ENCODE assay signal across 15 cellular contexts in the genomic region with DNA sequence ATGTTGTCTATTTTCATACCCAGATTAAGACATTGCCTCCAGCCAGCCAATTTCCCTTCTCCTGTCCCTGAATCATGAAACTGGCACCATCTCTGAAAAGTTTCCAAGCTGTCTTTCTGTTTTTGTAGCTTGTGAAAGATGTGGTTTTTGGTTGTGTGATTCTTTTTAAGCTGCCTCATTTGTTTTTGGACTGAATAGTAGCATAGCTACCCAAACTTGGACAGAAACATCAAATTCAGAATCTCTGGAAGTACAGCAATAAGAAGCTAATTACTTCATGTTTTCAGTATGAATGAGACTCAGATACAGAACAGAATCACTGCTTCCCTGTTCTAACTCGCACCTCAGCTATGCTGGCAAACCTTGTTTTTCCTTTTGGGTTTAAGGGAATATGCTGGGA.
"Had no signal": no experiment of that assay in that cellular context is flagged by ENCODE, and none has a peak within 500 bp of the region (broad histone marks: within the 10 kb centered on the region; RNA-seq: fewer than 3 reads in every experiment).

No MANE protein-coding gene starts in this region.

- H3K27ac ChIP-seq: colonic mucosa, lower lobe of right lung, testis had no signal

- H3K4me3 ChIP-seq: colonic mucosa, lower lobe of right lung, testis had no signal

- H3K36me3 Mint-ChIP-seq: activated naive CD4-positive, alpha-beta T cell treated with anti-CD3 and anti-CD28 coated beads, Interleukin-2, amount 50 U/mL, for 72 hours; immature natural killer cell; naive thymus-derived CD8-positive, alpha-beta T cell had no signal

- H3K4me1 ChIP-seq: colonic mucosa, lower lobe of right lung, testis had no signal

- H3K27me3 ChIP-seq: colonic mucosa, testis had no signal

- H3K9me3 Mint-ChIP-seq: activated T-cell treated with anti-CD3 and anti-CD28 coated beads, Interleukin-2, amount 50 U/mL, for 24 hours; stimulated activated naive CD8-positive, alpha-beta T cell treated with anti-CD3 and anti-CD28 coated beads, Interleukin-15, Interleukin-2, amounts not matched to agents 100 ng/mL and 50 ng/mL, for 24 hours had no signal

- H3K9me3 ChIP-seq: colonic mucosa, lower lobe of right lung, testis had no signal

- DNase-seq: activated CD4-positive, alpha-beta T cell treated with anti-CD3 and anti-CD28 coated beads, Interleukin-2, amount 50 U/mL, for 48 hours; activated CD8-positive, alpha-beta memory T cell treated with anti-CD3 and anti-CD28 coated beads, Interleukin-2, amount 10 ng/mL, durations not matched to agents 7 days and 5 days; activated effector memory CD4-positive, alpha-beta T cell treated with anti-CD3 and anti-CD28 coated beads, Interleukin-2, amount 50 U/mL, for 16 hours; activated T-cell treated with anti-CD3 and anti-CD28 coated beads, Interleukin-2, amount 50 U/mL, for 24 hours; colonic mucosa; effector CD4-positive, alpha-beta T cell; immature natural killer cell; lower lobe of right lung; naive thymus-derived CD8-positive, alpha-beta T cell; stimulated activated CD4-positive, alpha-beta T cell treated with anti-CD3 and anti-CD28 coated beads, Interleukin-4, amount 100 ng/mL, for 1 hour; stimulated activated CD8-positive, alpha-beta memory T cell treated with anti-CD3 and anti-CD28 coated beads, Interleukin-4, amount 100 ng/mL, for 48 hours; testis had no signal

- H3K27ac Mint-ChIP-seq: activated CD8-positive, alpha-beta memory T cell treated with anti-CD3 and anti-CD28 coated beads, Interleukin-2, amount 10 ng/mL, durations not matched to agents 7 days and 5 days; activated naive CD4-positive, alpha-beta T cell treated with anti-CD3 and anti-CD28 coated beads, Interleukin-2, amount 50 U/mL, for 72 hours; naive thymus-derived CD8-positive, alpha-beta T cell; stimulated activated naive CD8-positive, alpha-beta T cell treated with anti-CD3 and anti-CD28 coated beads, Interleukin-15, Interleukin-2, amounts not matched to agents 100 ng/mL and 50 ng/mL, for 24 hours had no signal

- ATAC-seq: activated CD4-positive, CD25-positive, alpha-beta regulatory T cell treated with anti-CD3 and anti-CD28 coated beads, Interleukin-2, amount 50 U/mL, for 24 hours; activated CD8-positive, alpha-beta memory T cell treated with anti-CD3 and anti-CD28 coated beads, Interleukin-2, amount 10 ng/mL, durations not matched to agents 7 days and 5 days; lower lobe of right lung; naive thymus-derived CD8-positive, alpha-beta T cell had no signal

- H3K36me3 ChIP-seq: colonic mucosa, lower lobe of right lung had no signal

- H3K4me3 Mint-ChIP-seq: activated CD8-positive, alpha-beta memory T cell treated with anti-CD3 and anti-CD28 coated beads, Interleukin-2, amount 10 ng/mL, durations not matched to agents 7 days and 5 days; activated T-cell treated with anti-CD3 and anti-CD28 coated beads, Interleukin-2, amount 50 U/mL, for 24 hours; immature natural killer cell; naive thymus-derived CD8-positive, alpha-beta T cell; stimulated activated naive CD8-positive, alpha-beta T cell treated with anti-CD3 and anti-CD28 coated beads, Interleukin-15, Interleukin-2, amounts not matched to agents 100 ng/mL and 50 ng/mL, for 24 hours had no signal
